ENCODE assay signal across 18 cellular contexts in the genomic region with DNA sequence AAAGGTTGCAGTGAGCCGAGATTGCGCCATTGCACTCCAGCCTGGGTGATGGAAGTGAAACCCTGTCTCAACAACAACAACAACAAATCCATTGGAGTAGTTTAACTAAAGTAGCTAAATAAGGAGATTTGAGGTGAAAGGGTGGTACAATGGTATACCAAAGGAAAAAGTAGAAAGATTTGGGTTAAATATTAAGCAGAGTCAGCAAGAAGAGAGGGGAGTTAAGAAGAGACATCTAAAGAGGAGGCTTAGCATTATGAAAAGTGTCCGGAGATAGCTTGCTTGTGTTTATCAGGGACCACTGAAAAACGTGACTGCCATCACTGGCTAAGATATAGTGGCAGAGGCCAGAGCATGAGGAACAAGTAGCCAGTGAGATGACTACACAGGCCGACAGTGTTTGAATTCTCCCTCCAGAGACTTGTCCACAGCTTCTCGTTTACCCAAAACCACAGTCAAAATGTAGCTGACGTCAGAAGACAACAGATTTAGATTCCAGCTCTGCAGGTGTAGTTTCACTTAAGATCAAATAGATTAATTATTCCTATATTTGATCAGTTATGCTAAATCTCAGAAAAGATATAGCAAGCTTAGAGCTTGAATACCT. TPM values are rescaled to one million over a fixed set of nuclear protein-coding genes. Genes with fewer than 3 reads are reported as not detected.
DNase-seq lines count a peak whose midpoint lies in the region; ATAC-seq and TF ChIP-seq lines count a peak whose summit lies in the region.
"Had no signal": no experiment of that assay in that cellular context is flagged by ENCODE, and none has a peak within 500 bp of the region (broad histone marks: within the 10 kb centered on the region; RNA-seq: fewer than 3 reads in every experiment).

No MANE protein-coding gene starts in this region.

- no peak overlapping the region for H2BK15ac ChIP-seq in IMR-90 (ENCODE audit: low read depth, low read length)

- no peaks in the 10 kb centered on the region for H3K27me3 ChIP-seq in IMR-90 (ENCODE audit: control insufficient read depth, insufficient read depth, low read length)
- H3K27me3 ChIP-seq: body of pancreas, foreskin keratinocyte had no signal

- no peak overlapping the region for H2AFZ ChIP-seq in IMR-90 (replicated peaks; ENCODE audit: low read length, poor library complexity)
- H2AFZ ChIP-seq: GM23248 had no signal

- H3K36me3 Mint-ChIP-seq in activated naive CD4-positive, alpha-beta T cell treated with anti-CD3 and anti-CD28 coated beads, Interleukin-2, amount 10 ng/mL, durations not matched to agents 7 days and 5 days, result peaks cover 31% of the 10 kb centered on the region
- H3K36me3 Mint-ChIP-seq in activated T-helper 2 cell treated with anti-CD3 and anti-CD28 coated beads, Interferon-gamma antibody, Interleukin-2, Interleukin-4, amounts not matched to agents 10 μg/mL and 5 μg/mL and 100 μg/mL, durations not matched to agents 14 hours and 24 hours and 36 hours (ENCODE audit: low read depth), result peaks cover 45% of the 10 kb centered on the region
- H3K36me3 Mint-ChIP-seq in progenitor cell of endocrine pancreas (ENCODE audit: insufficient read depth), result peaks cover 12% of the 10 kb centered on the region

- CTCF ChIA-PET in activated naive CD4-positive, alpha-beta T cell treated with anti-CD3 and anti-CD28 coated beads, Interleukin-2, amount 10 ng/mL, durations not matched to agents 7 days and 5 days (lab: Charles Lee), result no interaction called here
- CTCF ChIA-PET in IMR-90 (lab: Yijun Ruan, JAX), result interaction anchor here (0.6 kb wide), 3 partner anchors 13 to 30 kb away, joined by 3 to 7 read pairs (median 5); no protein-coding TSS in a partner anchor

- no peak overlapping the region for H4K5ac ChIP-seq in IMR-90 (ENCODE audit: low read depth, low read length)

- no peaks in the 10 kb centered on the region for H3K27me3 Mint-ChIP-seq in activated naive CD4-positive, alpha-beta T cell treated with anti-CD3 and anti-CD28 coated beads, Interleukin-2, amount 10 ng/mL, durations not matched to agents 7 days and 5 days
- H3K27me3 Mint-ChIP-seq in activated T-helper 2 cell treated with anti-CD3 and anti-CD28 coated beads, Interferon-gamma antibody, Interleukin-2, Interleukin-4, amounts not matched to agents 10 μg/mL and 5 μg/mL and 100 μg/mL, durations not matched to agents 14 hours and 24 hours and 36 hours (ENCODE audit: low read depth), result no peaks in the 10 kb centered on the region
- H3K27me3 Mint-ChIP-seq in progenitor cell of endocrine pancreas, result no peaks in the 10 kb centered on the region

- no peak overlapping the region for H4K91ac ChIP-seq in IMR-90 (ENCODE audit: insufficient read depth, low read depth, low read length)

- H3K36me3 ChIP-seq in IMR-90 (ENCODE audit: control insufficient read depth, insufficient read depth, low read length), result peaks cover 24% of the 10 kb centered on the region

- peaks cover under 1% of the 10 kb centered on the region for H3K4me1 ChIP-seq in IMR-90 (ENCODE audit: control insufficient read depth, insufficient read depth, low read length)

- no peaks in the 10 kb centered on the region for H3K9me3 Mint-ChIP-seq in activated naive CD4-positive, alpha-beta T cell treated with anti-CD3 and anti-CD28 coated beads, Interleukin-2, amount 10 ng/mL, durations not matched to agents 7 days and 5 days
- H3K9me3 Mint-ChIP-seq in activated T-helper 2 cell treated with anti-CD3 and anti-CD28 coated beads, Interferon-gamma antibody, Interleukin-2, Interleukin-4, amounts not matched to agents 10 μg/mL and 5 μg/mL and 100 μg/mL, durations not matched to agents 14 hours and 24 hours and 36 hours, result no peaks in the 10 kb centered on the region
- H3K9me3 Mint-ChIP-seq in progenitor cell of endocrine pancreas (ENCODE audit: low read depth), result no peaks in the 10 kb centered on the region

- H4K20me1 ChIP-seq in IMR-90 (ENCODE audit: insufficient read depth, low read length), result peaks cover 8% of the 10 kb centered on the region

- TF ChIP-seq CTCF in IMR-90 (conservative IDR thresholded peaks at IDR 0.05; ENCODE audit: low read depth, low read length) (no peak), progenitor cell of endocrine pancreas (IDR thresholded peaks at IDR 0.05; ENCODE audit: unreplicated experiment) (no peak)

- ATAC-seq in IMR-90 (ENCODE audit: low read depth) (no peak), GM21825 (IDR thresholded peaks at IDR 0.05; ENCODE audit: unreplicated experiment) (no peak)
- ATAC-seq: body of pancreas, SK-N-SH treated with all-trans-retinoic acid at 6 μM for 48 hours had no signal

- no peak overlapping the region for H2BK20ac ChIP-seq in IMR-90 (ENCODE audit: low read depth, low read length)

- POLR2A ChIA-PET in IMR-90 (lab: Charles Lee; ENCODE audit: unreplicated experiment), result no interaction called here

- no peak overlapping the region for H3K4me2 ChIP-seq in IMR-90 (ENCODE audit: low read depth, low read length)

- H3K14ac ChIP-seq in IMR-90 (replicated peaks; ENCODE audit: low read depth, low read length), result no peak overlapping the region

- no peak overlapping the region for H3K4me3 Mint-ChIP-seq in activated naive CD4-positive, alpha-beta T cell treated with anti-CD3 and anti-CD28 coated beads, Interleukin-2, amount 10 ng/mL, durations not matched to agents 7 days and 5 days
- no peak overlapping the region for H3K4me3 Mint-ChIP-seq in activated T-helper 2 cell treated with anti-CD3 and anti-CD28 coated beads, Interferon-gamma antibody, Interleukin-2, Interleukin-4, amounts not matched to agents 10 μg/mL and 5 μg/mL and 100 μg/mL, durations not matched to agents 14 hours and 24 hours and 36 hours (ENCODE audit: low read depth)
- no peak overlapping the region for H3K4me3 Mint-ChIP-seq in progenitor cell of endocrine pancreas (ENCODE audit: low read depth)

- in situ Hi-C loops in IMR-90 (cut with MboI; ENCODE audit: low sequenced_read_pairs) (no loop called here), ACHN (cut with HindIII; ENCODE audit: low pct_ligation_motif_present, low pct_unique_long_range_greater_than_20kb, low sequenced_read_pairs) (no loop called here)

- no TSS peak for BruUV-seq in IMR-90 (replicated peaks; lab: Mats Ljungman, UMichigan)

- no peak overlapping the region for H2AK5ac ChIP-seq in IMR-90 (ENCODE audit: low read depth, low read length)

- H2BK120ac ChIP-seq in IMR-90 (ENCODE audit: low read depth, low read length), result no peak overlapping the region

- no peak for DNase-seq in activated naive CD4-positive, alpha-beta T cell treated with anti-CD3 and anti-CD28 coated beads, Interleukin-2, amount 10 ng/mL, durations not matched to agents 7 days and 5 days
- no peak for DNase-seq in activated naive CD4-positive, alpha-beta T cell (lab: John Stamatoyannopoulos, UW)
- DNase-seq in IMR-90 (no peak), progenitor cell of endocrine pancreas (ENCODE audit: low spot score, unreplicated experiment) (no peak), COR-L47 (lab: John Stamatoyannopoulos, UW) (no peak), ACHN (no peak)
- no peak for DNase-seq in activated T-helper 2 cell treated with anti-CD3 and anti-CD28 coated beads, Interferon-gamma antibody, Interleukin-2, Interleukin-4, amounts not matched to agents 10 μg/mL and 5 μg/mL and 100 μg/mL, durations not matched to agents 14 hours and 24 hours and 36 hours (ENCODE audit: low spot score)
- DNase-seq: activated gamma-delta T cell treated with Interleukin-2 at 50 U/mL for 16 hours; body of pancreas; foreskin keratinocyte; GM23248; NCI-H1105 treated with DMSO at 0.1 percent for 48 hours; NCI-H2227 treated with DMSO at 0.1 percent for 48 hours; stimulated activated CD4-positive, alpha-beta T cell treated with anti-CD3 and anti-CD28 coated beads, Interleukin-2, amount 100 ng/mL, for 24 hours; substantia nigra had no signal

- H2BK5ac ChIP-seq in IMR-90 (ENCODE audit: low read depth, low read length, poor library complexity, severe bottlenecking), result no peak overlapping the region

- intact Hi-C loops in IMR-90 (cut with micrococcal nuclease), result loop anchor here (10.0 kb wide), 1 partner anchor 49 kb away; no protein-coding TSS in a partner anchor
- intact Hi-C loops in activated T-helper 2 cell treated with anti-CD3 and anti-CD28 coated beads, Interferon-gamma antibody, Interleukin-2, Interleukin-4, amounts not matched to agents 10 μg/mL and 5 μg/mL and 100 μg/mL, durations not matched to agents 14 hours and 24 hours and 36 hours (cut with micrococcal nuclease), result no loop called here

- TF ChIP-seq RAD21 in IMR-90 (IDR thresholded peaks at IDR 0.05; ENCODE audit: low read length), result no peak

- no peak overlapping the region for H3K23ac ChIP-seq in IMR-90 (ENCODE audit: low read depth, low read length)

- no peaks in the 10 kb centered on the region for H3K9me3 ChIP-seq in IMR-90 (ENCODE audit: control insufficient read depth, insufficient read depth, low read length)
- H3K9me3 ChIP-seq: body of pancreas had no signal

- H4K8ac ChIP-seq in IMR-90 (ENCODE audit: low read depth in 2 of 2, low read length in 2 of 2), result no peak overlapping the region

- H3K56ac ChIP-seq in IMR-90 (ENCODE audit: extremely low read depth, insufficient read depth, low read length), result no peak overlapping the region

- dilution Hi-C loops in IMR-90 (cut with HindIII; ENCODE audit: low sequenced_read_pairs, unreplicated experiment), result no loop called here

- WGBS in IMR-90 (ENCODE audit: extremely low coverage in 2 of 2, insufficient read length in 1 of 2), 2 experiments, result 80% methylated on average over 1 of the region's 7 CpGs; no CpG with 5 or more reads in 1 of the 2 experiments

- H3K79me1 ChIP-seq in IMR-90 (ENCODE audit: low read depth in 1 of 2, low read length in 2 of 2), result peaks cover 17 to 34% of the 10 kb centered on the region in 2 experiments

- peak overlapping the region; percentile 0 for H3K27ac Mint-ChIP-seq in activated naive CD4-positive, alpha-beta T cell treated with anti-CD3 and anti-CD28 coated beads, Interleukin-2, amount 10 ng/mL, durations not matched to agents 7 days and 5 days
- H3K27ac Mint-ChIP-seq in activated T-helper 2 cell treated with anti-CD3 and anti-CD28 coated beads, Interferon-gamma antibody, Interleukin-2, Interleukin-4, amounts not matched to agents 10 μg/mL and 5 μg/mL and 100 μg/mL, durations not matched to agents 14 hours and 24 hours and 36 hours, result peak overlapping the region; percentile 56
- peak overlapping the region; percentile 58 for H3K27ac Mint-ChIP-seq in progenitor cell of endocrine pancreas

- H3K27ac ChIP-seq in IMR-90 (ENCODE audit: insufficient read depth, low read length), result no peak overlapping the region
- H3K27ac ChIP-seq: body of pancreas, coronary artery, GM23248 had no signal

- no peak overlapping the region for H2AK9ac ChIP-seq in IMR-90 (replicated peaks; ENCODE audit: low read depth, low read length, poor library complexity)

- peaks cover 10% of the 10 kb centered on the region; the same call in 1 of the 2 replicates for H3K9me1 ChIP-seq in IMR-90 (ENCODE audit: insufficient read depth, low read length)

- H3K4ac ChIP-seq in IMR-90 (ENCODE audit: low read depth, low read length), result no peak overlapping the region

- H3K4me3 ChIP-seq in IMR-90 (ENCODE audit: insufficient read depth, low read depth, low read length), result no peak overlapping the region
- H3K4me3 ChIP-seq: body of pancreas, coronary artery, GM23248 had no signal

- H3K4me1 Mint-ChIP-seq in activated naive CD4-positive, alpha-beta T cell treated with anti-CD3 and anti-CD28 coated beads, Interleukin-2, amount 10 ng/mL, durations not matched to agents 7 days and 5 days, result peaks cover 37% of the 10 kb centered on the region
- H3K4me1 Mint-ChIP-seq in activated T-helper 2 cell treated with anti-CD3 and anti-CD28 coated beads, Interferon-gamma antibody, Interleukin-2, Interleukin-4, amounts not matched to agents 10 μg/mL and 5 μg/mL and 100 μg/mL, durations not matched to agents 14 hours and 24 hours and 36 hours (ENCODE audit: low read depth), result peaks cover 15% of the 10 kb centered on the region
- peaks cover 5% of the 10 kb centered on the region for H3K4me1 Mint-ChIP-seq in progenitor cell of endocrine pancreas (ENCODE audit: low read depth)

- TF ChIP-seq POLR2A in IMR-90 (IDR thresholded peaks at IDR 0.05; ENCODE audit: low read depth, low read length), result no peak

- no peak overlapping the region for H3K18ac ChIP-seq in IMR-90 (ENCODE audit: low read depth, low read length)

- no peak overlapping the region for H3K9ac ChIP-seq in IMR-90 (ENCODE audit: low read depth, low read length)
- H3K9ac ChIP-seq: GM23248 had no signal

RNA-seq across cellular contexts. Expression of gene GRK2, which starts 32.6 kb away (rescaled TPM):
- total RNA-seq in IMR-90 (2012; rRNA removed) (23.9 and 26.7 TPM in 2 replicates), progenitor cell of endocrine pancreas (52.9 and 53.0 TPM in 2 replicates)
- 41.8 and 45.8 TPM in 2 replicates for polyA plus RNA-seq in IMR-90 (2012; rRNA removed)
- 23.5 and 42.3 TPM in 2 replicates for polyA plus RNA-seq in IMR-90 (2012; cell fraction: cytosol; rRNA removed)
- 130 and 275 TPM in 2 replicates for polyA plus RNA-seq in IMR-90 (2012; cell fraction: nucleus; rRNA removed; ENCODE audit: low replicate concordance)
- total RNA-seq in activated T-helper 2 cell treated with anti-CD3 and anti-CD28 coated beads, Interferon-gamma antibody, Interleukin-2, Interleukin-4, amounts not matched to agents 10 μg/mL and 5 μg/mL and 100 μg/mL, durations not matched to agents 14 hours and 24 hours and 36 hours, result 282 and 287 TPM in 2 replicates

RNA-seq across cellular contexts. Expression of gene ANKRD13D, which starts 55.4 kb away (rescaled TPM):
- total RNA-seq in IMR-90 (2012; rRNA removed) (7.3 and 8.1 TPM in 2 replicates), progenitor cell of endocrine pancreas (74.9 and 76.0 TPM in 2 replicates)
- 38.4 and 44.0 TPM in 2 replicates for polyA plus RNA-seq in IMR-90 (2012; rRNA removed)
- 31.2 and 35.3 TPM in 2 replicates for polyA plus RNA-seq in IMR-90 (2012; cell fraction: cytosol; rRNA removed)
- polyA plus RNA-seq in IMR-90 (2012; cell fraction: nucleus; rRNA removed; ENCODE audit: low replicate concordance), result 129 and 331 TPM in 2 replicates
- total RNA-seq in activated T-helper 2 cell treated with anti-CD3 and anti-CD28 coated beads, Interferon-gamma antibody, Interleukin-2, Interleukin-4, amounts not matched to agents 10 μg/mL and 5 μg/mL and 100 μg/mL, durations not matched to agents 14 hours and 24 hours and 36 hours, result 119 and 135 TPM in 2 replicates

Comparison
In these comparisons a context has a peak if more than half of its experiments do, and no peak if none do; other contexts are left out.
1. H3K27ac Mint-ChIP-seq: peak in every context shown above with its lines; median percentile 58 in progenitor cell of endocrine pancreas; 56 in activated T-helper 2 cell treated with anti-CD3 and anti-CD28 coated beads, Interferon-gamma antibody, Interleukin-2, Interleukin-4, amounts not matched to agents 10 μg/mL and 5 μg/mL and 100 μg/mL, durations not matched to agents 14 hours and 24 hours and 36 hours; 0 in activated naive CD4-positive, alpha-beta T cell treated with anti-CD3 and anti-CD28 coated beads, Interleukin-2, amount 10 ng/mL, durations not matched to agents 7 days and 5 days.